9 cellular contexts compared by ENCODE assay signal in genomic region chr18:9792565-9793226, GRCh38.
DNase-seq lines count a peak whose midpoint lies in the region; ATAC-seq and TF ChIP-seq lines count a peak whose summit lies in the region.
"Had no signal": no experiment of that assay in that cellular context is flagged by ENCODE, and none has a peak within 500 bp of the region (broad histone marks: within the 10 kb centered on the region; RNA-seq: fewer than 3 reads in every experiment).

No MANE protein-coding gene starts in this region.

- POLR2A ChIA-PET in activated B cell treated with CpG ODN at 0.5 μM for 24 hours (lab: Charles Lee) = interaction anchor here (0.6 kb wide), 1 partner anchor 515 kb away, joined by 12 read pairs; no protein-coding TSS in a partner anchor

- no peak overlapping the region for H3K27ac Mint-ChIP-seq in activated B cell treated with CpG ODN at 0.5 μM for 24 hours
- no peak overlapping the region for H3K27ac Mint-ChIP-seq in T-helper 2 cell treated with Interferon-gamma antibody and Interleukin-4, amounts not matched to agents 5 μg/mL and 100 μg/mL, for 36 hours
- H3K27ac Mint-ChIP-seq: T-helper 1 cell treated with Interleukin-12 subunit alpha and Interleukin-12 subunit beta and Interleukin-4 antibody, amounts not matched to agents 30 μg/mL and 1 μg/mL, for 36 hours had no signal

- intact Hi-C loops in activated B cell treated with CpG ODN at 0.5 μM for 24 hours (cut with micrococcal nuclease) = loop anchor here (1.0 kb wide), 1 partner anchor 180 kb away; no protein-coding TSS in a partner anchor

- TF ChIP-seq CTCF in GM13977 (IDR thresholded peaks at IDR 0.05; ENCODE audit: extremely low read depth, insufficient read depth, missing control alignments) (peak; percentile 54), activated B cell treated with CpG ODN at 0.5 μM for 24 hours (IDR thresholded peaks at IDR 0.05) (no peak), suprapubic skin (IDR thresholded peaks at IDR 0.05) (peak in 1 of 2 donors; percentile 7), omental fat pad (IDR thresholded peaks at IDR 0.05) (no peak)

- peak; percentile 40 for DNase-seq in ACHN
- DNase-seq in GM13977 (ENCODE audit: low spot score) = peak; percentile 26
- DNase-seq in activated B cell treated with CpG ODN at 0.5 μM for 24 hours = no peak
- no peak for DNase-seq in left lobe of liver (ENCODE audit: low spot score)
- no peak for DNase-seq in T-helper 2 cell treated with Interferon-gamma antibody and Interleukin-4, amounts not matched to agents 5 μg/mL and 100 μg/mL, for 36 hours (ENCODE audit: low spot score)
- no peak for DNase-seq in suprapubic skin (ENCODE audit: low spot score in 2 of 2)
- no peak for DNase-seq in omental fat pad (ENCODE audit: low spot score)

- CTCF ChIA-PET in activated B cell treated with CpG ODN at 0.5 μM for 24 hours (lab: Charles Lee) = no interaction called here

- no peaks in the 10 kb centered on the region for H3K36me3 ChIP-seq in suprapubic skin

- H3K4me3 ChIP-seq in suprapubic skin = no peak overlapping the region

- peaks cover 5% of the 10 kb centered on the region for H3K4me1 ChIP-seq in suprapubic skin

- WGBS in suprapubic skin = 90% methylated on average over 3 of the region's 3 CpGs

- no peaks in the 10 kb centered on the region for H3K27me3 ChIP-seq in suprapubic skin

- no peaks in the 10 kb centered on the region for H3K9me3 ChIP-seq in suprapubic skin

- in situ Hi-C loops in ACHN (cut with HindIII; ENCODE audit: low pct_ligation_motif_present, low pct_unique_long_range_greater_than_20kb, low sequenced_read_pairs) = no loop called here
- in situ Hi-C loops in GM13977 (cut with MboI; ENCODE audit: low pct_unique_long_range_greater_than_20kb, low sequenced_read_pairs, unreplicated experiment) = no loop called here

- no peaks in the 10 kb centered on the region for H3K9me3 Mint-ChIP-seq in activated B cell treated with CpG ODN at 0.5 μM for 24 hours
- no peaks in the 10 kb centered on the region for H3K9me3 Mint-ChIP-seq in T-helper 2 cell treated with Interferon-gamma antibody and Interleukin-4, amounts not matched to agents 5 μg/mL and 100 μg/mL, for 36 hours
- H3K9me3 Mint-ChIP-seq: T-helper 1 cell treated with Interleukin-12 subunit alpha and Interleukin-12 subunit beta and Interleukin-4 antibody, amounts not matched to agents 30 μg/mL and 1 μg/mL, for 36 hours had no signal

- no peak overlapping the region for H3K27ac ChIP-seq in suprapubic skin

- H3K4me3 Mint-ChIP-seq in activated B cell treated with CpG ODN at 0.5 μM for 24 hours = no peak overlapping the region
- H3K4me3 Mint-ChIP-seq in T-helper 2 cell treated with Interferon-gamma antibody and Interleukin-4, amounts not matched to agents 5 μg/mL and 100 μg/mL, for 36 hours = no peak overlapping the region
- H3K4me3 Mint-ChIP-seq: T-helper 1 cell treated with Interleukin-12 subunit alpha and Interleukin-12 subunit beta and Interleukin-4 antibody, amounts not matched to agents 30 μg/mL and 1 μg/mL, for 36 hours had no signal

- TF ChIP-seq POLR2A in suprapubic skin (IDR thresholded peaks at IDR 0.05) = no peak

- H3K36me3 Mint-ChIP-seq in activated B cell treated with CpG ODN at 0.5 μM for 24 hours (ENCODE audit: low read depth) = peaks cover 33% of the 10 kb centered on the region
- no peaks in the 10 kb centered on the region for H3K36me3 Mint-ChIP-seq in T-helper 2 cell treated with Interferon-gamma antibody and Interleukin-4, amounts not matched to agents 5 μg/mL and 100 μg/mL, for 36 hours (ENCODE audit: low read depth)

- ATAC-seq in activated B cell treated with CpG ODN at 0.5 μM for 24 hours (ENCODE audit: low read depth) (peak; percentile 56), left lobe of liver (peak; percentile 47), omental fat pad (ENCODE audit: low FRiP score) (no peak), HG02885 (IDR thresholded peaks at IDR 0.05; ENCODE audit: poor library complexity, unreplicated experiment) (no peak)

- no peaks in the 10 kb centered on the region for H3K4me1 Mint-ChIP-seq in activated B cell treated with CpG ODN at 0.5 μM for 24 hours
- H3K4me1 Mint-ChIP-seq in T-helper 2 cell treated with Interferon-gamma antibody and Interleukin-4, amounts not matched to agents 5 μg/mL and 100 μg/mL, for 36 hours (ENCODE audit: low read depth) = no peaks in the 10 kb centered on the region

- H3K27me3 Mint-ChIP-seq in activated B cell treated with CpG ODN at 0.5 μM for 24 hours = no peaks in the 10 kb centered on the region
- peaks cover 20% of the 10 kb centered on the region for H3K27me3 Mint-ChIP-seq in T-helper 2 cell treated with Interferon-gamma antibody and Interleukin-4, amounts not matched to agents 5 μg/mL and 100 μg/mL, for 36 hours (ENCODE audit: low read depth)

- TF ChIP-seq EP300 in suprapubic skin (IDR thresholded peaks at IDR 0.05) = no peak

Comparison
In these comparisons a context has a peak if more than half of its experiments do, and no peak if none do; other contexts are left out.
1. DNase-seq: peak in ACHN (single experiment) and GM13977 (single experiment); none in activated B cell treated with CpG ODN at 0.5 μM for 24 hours (single experiment), left lobe of liver (single experiment), T-helper 2 cell treated with Interferon-gamma antibody and Interleukin-4, amounts not matched to agents 5 μg/mL and 100 μg/mL, for 36 hours (single experiment), suprapubic skin (0 of 2) and omental fat pad (single experiment).
2. ATAC-seq: peak in activated B cell treated with CpG ODN at 0.5 μM for 24 hours (single experiment) and left lobe of liver (single experiment); none in omental fat pad (single experiment) and HG02885 (single experiment).